19 cellular contexts compared by ENCODE assay signal in the genomic region with DNA sequence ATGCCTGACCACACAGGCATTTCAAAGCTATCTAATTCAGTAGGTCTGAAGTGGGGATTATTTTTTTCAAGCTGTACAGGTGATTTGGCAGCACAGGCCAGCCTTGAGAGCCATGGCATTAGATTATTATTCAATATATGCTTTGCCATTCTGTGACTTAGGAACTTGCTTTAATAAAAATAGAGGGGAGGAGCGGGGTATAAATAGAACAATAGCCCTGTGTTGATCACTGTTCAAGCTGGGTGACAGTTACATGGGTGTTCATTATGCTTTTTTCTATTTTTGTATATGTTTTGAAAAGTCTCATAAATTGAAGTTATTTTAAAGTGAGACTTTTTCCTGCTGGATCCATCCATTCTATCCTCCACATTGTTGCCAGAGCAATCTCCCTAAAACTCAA. TPM values are rescaled to one million over a fixed set of nuclear protein-coding genes. Genes with fewer than 3 reads are reported as not detected.
DNase-seq lines count a peak whose midpoint lies in the region; ATAC-seq and TF ChIP-seq lines count a peak whose summit lies in the region.
"Had no signal": no experiment of that assay in that cellular context is flagged by ENCODE, and none has a peak within 500 bp of the region (broad histone marks: within the 10 kb centered on the region; RNA-seq: fewer than 3 reads in every experiment).

No MANE protein-coding gene starts in this region.

- TF ChIP-seq CTCF in WTC11 (IDR thresholded peaks at IDR 0.05) = no peak

- H4K8ac ChIP-seq in mesenchymal stem cell (ENCODE audit: low read length) = no peak overlapping the region

- no peak overlapping the region for H3K4ac ChIP-seq in mesenchymal stem cell (ENCODE audit: low read depth in 1 of 2, low read length in 2 of 2)

- H3K4me3 ChIP-seq in CD4-positive, alpha-beta memory T cell (ENCODE audit: low read length in 2 of 2) = no peak overlapping the region
- no peak overlapping the region for H3K4me3 ChIP-seq in mesenchymal stem cell (ENCODE audit: insufficient read depth in 1 of 2, low read depth in 1 of 2, low read length in 2 of 2)

- H2BK15ac ChIP-seq in mesenchymal stem cell (ENCODE audit: low read depth, poor library complexity, severe bottlenecking) = no peak overlapping the region

- no peak overlapping the region for H4K91ac ChIP-seq in mesenchymal stem cell (ENCODE audit: low read length)

- no peaks in the 10 kb centered on the region for H3K79me1 ChIP-seq in mesenchymal stem cell (replicated peaks; ENCODE audit: low read length, poor library complexity, severe bottlenecking)

- H2AFZ ChIP-seq in mesenchymal stem cell (ENCODE audit: low read depth, low read length) = no peak overlapping the region

- no peaks in the 10 kb centered on the region for H3K27me3 ChIP-seq in CD4-positive, alpha-beta memory T cell (ENCODE audit: insufficient read depth, low read length)
- H3K27me3 ChIP-seq in mesenchymal stem cell (ENCODE audit: control insufficient read depth in 1 of 2, insufficient read depth in 1 of 2, low read length in 2 of 2) = no peaks in the 10 kb centered on the region

- H3K27ac ChIP-seq in CD4-positive, alpha-beta memory T cell (ENCODE audit: low read depth, low read length) = peak overlapping the region; percentile 15
- H3K27ac ChIP-seq in mesenchymal stem cell (ENCODE audit: low read length, poor library complexity, severe bottlenecking) = peak overlapping the region; percentile 32
- H3K27ac ChIP-seq: KMS-11 had no signal

- H3K4me3 Mint-ChIP-seq in activated T-cell treated with anti-CD3 and anti-CD28 coated beads, Interleukin-2, amount 50 U/mL, for 72 hours = peak overlapping the region in 1 of 2 donors; percentile 47
- no peak overlapping the region for H3K4me3 Mint-ChIP-seq in activated T-cell treated with anti-CD3 and anti-CD28 coated beads, Interleukin-2, amount 50 U/mL, for 4 hours
- no peak overlapping the region for H3K4me3 Mint-ChIP-seq in CD4-positive, alpha-beta memory T cell
- H3K4me3 Mint-ChIP-seq in WTC11 = no peak overlapping the region
- H3K4me3 Mint-ChIP-seq: IgD-negative memory B cell had no signal

- H3K4me1 Mint-ChIP-seq in activated T-cell treated with anti-CD3 and anti-CD28 coated beads, Interleukin-2, amount 50 U/mL, for 72 hours (ENCODE audit: low read depth) = peaks cover 21% of the 10 kb centered on the region
- H3K4me1 Mint-ChIP-seq in activated T-cell treated with anti-CD3 and anti-CD28 coated beads, Interleukin-2, amount 50 U/mL, for 4 hours (ENCODE audit: low read depth) = peaks cover 23% of the 10 kb centered on the region
- peaks cover 8 to 53% (median 27%) of the 10 kb centered on the region in 4 donors for H3K4me1 Mint-ChIP-seq in CD4-positive, alpha-beta memory T cell
- H3K4me1 Mint-ChIP-seq in WTC11 = no peaks in the 10 kb centered on the region

- H2AK5ac ChIP-seq in mesenchymal stem cell (ENCODE audit: low read length, severe bottlenecking) = no peak overlapping the region

- H3K23ac ChIP-seq in mesenchymal stem cell (ENCODE audit: low read length in 2 of 2) = no peak overlapping the region

- peak overlapping the region; percentile 88 for H3K27ac Mint-ChIP-seq in activated T-cell treated with anti-CD3 and anti-CD28 coated beads, Interleukin-2, amount 50 U/mL, for 72 hours
- peak overlapping the region in 5 of 7 donors; percentile 19 to 82 (median 52) for H3K27ac Mint-ChIP-seq in CD4-positive, alpha-beta memory T cell
- H3K27ac Mint-ChIP-seq in WTC11 = peak overlapping the region; percentile 70; the same call in 1 of the 2 replicates

- no peak overlapping the region for H3K18ac ChIP-seq in mesenchymal stem cell (ENCODE audit: low read depth in 1 of 2, low read length in 2 of 2)

- no peaks in the 10 kb centered on the region for H3K9me3 ChIP-seq in CD4-positive, alpha-beta memory T cell (ENCODE audit: control insufficient read depth in 1 of 2, low read length in 2 of 2)
- H3K9me3 ChIP-seq in mesenchymal stem cell (ENCODE audit: control insufficient read depth, low read length) = no peaks in the 10 kb centered on the region

- H3K4me1 ChIP-seq in CD4-positive, alpha-beta memory T cell (ENCODE audit: insufficient read depth, low read length) = peaks cover 30% of the 10 kb centered on the region
- no peaks in the 10 kb centered on the region for H3K4me1 ChIP-seq in mesenchymal stem cell (ENCODE audit: control insufficient read depth, insufficient read depth, low read depth, low read length)

- no peak overlapping the region for H2BK12ac ChIP-seq in mesenchymal stem cell (ENCODE audit: low read length in 2 of 2)

- no peak overlapping the region for H3K14ac ChIP-seq in mesenchymal stem cell (ENCODE audit: low read length in 2 of 2)

- H3K9ac ChIP-seq in mesenchymal stem cell (ENCODE audit: low read length) = no peak overlapping the region
- H3K9ac ChIP-seq: KMS-11 had no signal

- no peak overlapping the region for H3K4me2 ChIP-seq in mesenchymal stem cell (ENCODE audit: low read length, poor library complexity, severe bottlenecking)
- H3K4me2 ChIP-seq: KMS-11 had no signal

- no CpG with 5 or more reads among the region's 1 CpG for WGBS in mesenchymal stem cell

- intact Hi-C loops in CD4-positive, alpha-beta memory T cell (cut with micrococcal nuclease) = no loop called here

- no peaks in the 10 kb centered on the region for H3K36me3 ChIP-seq in CD4-positive, alpha-beta memory T cell (ENCODE audit: insufficient read depth, low read length)
- peaks cover 3 to 55% of the 10 kb centered on the region in 2 experiments for H3K36me3 ChIP-seq in mesenchymal stem cell (ENCODE audit: control insufficient read depth in 1 of 2, insufficient read depth in 2 of 2, low read depth in 1 of 2, low read length in 2 of 2)

- CTCF ChIA-PET in CD4-positive, alpha-beta memory T cell (lab: Charles Lee; ENCODE audit: partially characterized antibody) = no interaction called here
- CTCF ChIA-PET in WTC11 (lab: Charles Lee) = interaction anchor here (0.5 kb wide), 1 partner anchor 186 kb away, joined by 3 read pairs; no protein-coding TSS in a partner anchor

- no peak overlapping the region for H2BK5ac ChIP-seq in mesenchymal stem cell (ENCODE audit: low read depth, low read length, poor library complexity, severe bottlenecking)

- POLR2A ChIA-PET in CD4-positive, alpha-beta memory T cell (lab: Charles Lee; ENCODE audit: partially characterized antibody) = no interaction called here
- POLR2A ChIA-PET in WTC11 (lab: Charles Lee) = no interaction called here

- ATAC-seq in activated T-cell treated with anti-CD3 and anti-CD28 coated beads, Interleukin-2, amount 50 U/mL, for 72 hours (replicated peaks in 1 of 2) = no peak
- ATAC-seq in activated T-cell treated with anti-CD3 and anti-CD28 coated beads, Interleukin-2, amount 50 U/mL, for 4 hours = no peak
- ATAC-seq in WTC11 (no peak), HG03457 (IDR thresholded peaks at IDR 0.05; ENCODE audit: unreplicated experiment) (no peak)

- no peaks in the 10 kb centered on the region for H3K27me3 Mint-ChIP-seq in activated T-cell treated with anti-CD3 and anti-CD28 coated beads, Interleukin-2, amount 50 U/mL, for 72 hours (ENCODE audit: low read depth)
- H3K27me3 Mint-ChIP-seq in activated T-cell treated with anti-CD3 and anti-CD28 coated beads, Interleukin-2, amount 50 U/mL, for 4 hours (ENCODE audit: low read depth) = no peaks in the 10 kb centered on the region
- no peaks in the 10 kb centered on the region for H3K27me3 Mint-ChIP-seq in CD4-positive, alpha-beta memory T cell
- no peaks in the 10 kb centered on the region for H3K27me3 Mint-ChIP-seq in WTC11 (ENCODE audit: low read depth)
- H3K27me3 Mint-ChIP-seq: IgD-negative memory B cell had no signal

- DNase-seq in activated T-cell treated with anti-CD3 and anti-CD28 coated beads, Interleukin-2, amount 50 U/mL, for 72 hours = no peak
- no peak for DNase-seq in activated T-cell treated with anti-CD3 and anti-CD28 coated beads, Interleukin-2, amount 50 U/mL, for 4 hours
- no peak for DNase-seq in CD4-positive, alpha-beta memory T cell
- DNase-seq in WTC11 (ENCODE audit: low spot score) = no peak
- DNase-seq in mesenchymal stem cell = no peak
- DNase-seq in SK-N-DZ (ENCODE audit: low spot score) = no peak
- DNase-seq in activated naive CD4-positive, alpha-beta T cell treated with Interleukin-2 at 50 U/mL for 16 hours = no peak
- DNase-seq: COR-L47, DMS79 treated with DMSO at 0.1 percent for 48 hours, GF-D8, HCEC 1CT, MM.1S, NCI-H2029, NCI-H446, NCI-H524 treated with DMSO at 0.1 percent for 48 hours, NCI-H774 had no signal

- H3K9me3 Mint-ChIP-seq in activated T-cell treated with anti-CD3 and anti-CD28 coated beads, Interleukin-2, amount 50 U/mL, for 72 hours = no peaks in the 10 kb centered on the region
- H3K9me3 Mint-ChIP-seq in activated T-cell treated with anti-CD3 and anti-CD28 coated beads, Interleukin-2, amount 50 U/mL, for 4 hours = no peaks in the 10 kb centered on the region
- H3K9me3 Mint-ChIP-seq in CD4-positive, alpha-beta memory T cell = peaks cover 0 to 1% (median 0%) of the 10 kb centered on the region in 8 donors
- no peaks in the 10 kb centered on the region for H3K9me3 Mint-ChIP-seq in WTC11

- peaks cover 13 to 19% of the 10 kb centered on the region in 2 donors for H3K36me3 Mint-ChIP-seq in activated T-cell treated with anti-CD3 and anti-CD28 coated beads, Interleukin-2, amount 50 U/mL, for 72 hours (ENCODE audit: insufficient read depth in 2 of 2)
- H3K36me3 Mint-ChIP-seq in activated T-cell treated with anti-CD3 and anti-CD28 coated beads, Interleukin-2, amount 50 U/mL, for 4 hours (ENCODE audit: insufficient read depth) = peaks cover 25% of the 10 kb centered on the region
- H3K36me3 Mint-ChIP-seq in CD4-positive, alpha-beta memory T cell = peaks cover 12 to 46% of the 10 kb centered on the region in 2 donors
- peaks cover 18% of the 10 kb centered on the region for H3K36me3 Mint-ChIP-seq in WTC11
- H3K36me3 Mint-ChIP-seq: IgD-negative memory B cell had no signal

- no peak overlapping the region for H2BK120ac ChIP-seq in mesenchymal stem cell (ENCODE audit: low read depth, low read length)

TF ChIP-seq in WTC11, 78 proteins besides CTCF, POLR2A, EP300 and RAD21 (continues in another document):
- TF ChIP-seq, protein P1, sequence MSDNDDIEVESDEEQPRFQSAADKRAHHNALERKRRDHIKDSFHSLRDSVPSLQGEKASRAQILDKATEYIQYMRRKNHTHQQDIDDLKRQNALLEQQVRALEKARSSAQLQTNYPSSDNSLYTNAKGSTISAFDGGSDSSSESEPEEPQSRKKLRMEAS (CRISPR knock-in tag; IDR thresholded peaks at IDR 0.05) = no peak
- no peak for TF ChIP-seq NR2C2 (CRISPR knock-in tag; IDR thresholded peaks at IDR 0.05)

RNA-seq across cellular contexts. Expression of a gene that starts 20.3 kb away (rescaled TPM):
- 100 to 1,000 TPM; 608 to 684 TPM for total RNA-seq in activated T-cell treated with anti-CD3 and anti-CD28 coated beads, Interleukin-2, amount 50 U/mL, for 72 hours
- 100 to 1,000 TPM; 433 to 540 (median 440) TPM for total RNA-seq in activated T-cell treated with anti-CD3 and anti-CD28 coated beads, Interleukin-2, amount 50 U/mL, for 4 hours
- 100 to 1,000 TPM; 176 to 202 TPM for total RNA-seq in CD4-positive, alpha-beta memory T cell
- 10 to 100 TPM in 1 of 2 donors, 1 to 10 TPM in 1; 3.3 to 19.0 TPM for polyA plus RNA-seq in CD4-positive, alpha-beta memory T cell
- 265 to 277 TPM (median 269 TPM) in 3 replicates for total RNA-seq in WTC11 (2021)
- polyA plus RNA-seq in mesenchymal stem cell (2013, experiment 1 of 2) = 28.1 TPM
- polyA plus RNA-seq in mesenchymal stem cell (2013, experiment 2 of 2) = 25.9 TPM
- polyA plus RNA-seq in SK-N-DZ (2014; cell fraction: cytosol; rRNA removed) = 32.1 and 37.5 TPM in 2 replicates
- polyA plus RNA-seq in SK-N-DZ (2014; cell fraction: nucleus; rRNA removed) = 49.0 and 80.5 TPM in 2 replicates
